Comparison of ENCODE assay signal across 8 cellular contexts in genomic region chr5:98774192-98775046, GRCh38. TPM values are rescaled to one million over a fixed set of nuclear protein-coding genes. Genes with fewer than 3 reads are reported as not detected.
DNase-seq lines count a peak whose midpoint lies in the region; FAIRE-seq and TF ChIP-seq lines count a peak whose summit lies in the region.

No MANE protein-coding gene starts in this region.

- no peak overlapping the region; the same call in 1 of the 2 replicates for H2BK15ac ChIP-seq in H9 (ENCODE audit: low read depth, low read length)

- no CpG with 5 or more reads among the region's 64 CpGs for WGBS in H9 (ENCODE audit: extremely low coverage, insufficient read length, low lambda C conversion rate)

- peak overlapping the region; percentile 39 for H3K18ac ChIP-seq in H9 (ENCODE audit: insufficient read length, low read depth, low read length)

- no peak overlapping the region for H4K8ac ChIP-seq in H9 (replicated peaks; ENCODE audit: insufficient read length, low read depth, low read length)

- no peak overlapping the region for H3K56ac ChIP-seq in H9 (ENCODE audit: insufficient read length, low read depth, low read length)

- H3K9ac ChIP-seq in H9 (ENCODE audit: extremely low read depth, insufficient read length, low read length) (peak overlapping the region; percentile 70), kidney (ENCODE audit: low read length in 2 of 2) (peak overlapping the region; percentile 75 to 81)

- no peaks in the 10 kb centered on the region for H4K20me1 ChIP-seq in H9 (ENCODE audit: control insufficient read depth, insufficient read depth, insufficient read length)

- no peak overlapping the region for H3K23ac ChIP-seq in H9 (ENCODE audit: insufficient read length, low read depth, low read length)

- H3K27ac ChIP-seq in H9 (ENCODE audit: insufficient read length, low read depth, low read length) (no peak overlapping the region), caudate nucleus (ENCODE audit: low read depth, low read length) (peak overlapping the region; percentile 80), kidney (ENCODE audit: low read depth in 2 of 2, low read length in 2 of 2) (peak overlapping the region; percentile 94 to 96)

- H3K36me3 ChIP-seq in MG63 (peaks cover 20% of the 10 kb centered on the region), kidney (ENCODE audit: control insufficient read depth in 1 of 2, insufficient read depth in 2 of 2, low read length in 2 of 2) (no peaks in the 10 kb centered on the region)

- H3K36me3 Mint-ChIP-seq in H9 (ENCODE audit: insufficient read depth in 1 of 3, low read depth in 3 of 3), result peaks cover 2 to 6% (median 5%) of the 10 kb centered on the region in 3 experiments

- intact Hi-C loops in kidney (cut with DNase I), result no loop called here

- H3K23me2 ChIP-seq in H9 (ENCODE audit: insufficient read length, low read depth, low read length, poor library complexity, severe bottlenecking), result peaks cover 21% of the 10 kb centered on the region

- no peak overlapping the region for H2AFZ ChIP-seq in H9 (ENCODE audit: low read length)

- no peaks in the 10 kb centered on the region for H3K9me3 ChIP-seq in H9 (ENCODE audit: control insufficient read depth, low read depth, low read length)
- no peaks in the 10 kb centered on the region for H3K9me3 ChIP-seq in MG63
- H3K9me3 ChIP-seq in kidney (ENCODE audit: control insufficient read depth in 1 of 2, low read length in 2 of 2), result no peaks in the 10 kb centered on the region

- H2BK5ac ChIP-seq in H9 (ENCODE audit: insufficient read length, low read length), result no peak overlapping the region

- H2BK12ac ChIP-seq in H9 (ENCODE audit: insufficient read length, low read depth, low read length), result no peak overlapping the region

- peak overlapping the region in 1 of 3 experiments; percentile 96; a peak in 4 of 7 replicates for H3K27ac Mint-ChIP-seq in H9

- H4K91ac ChIP-seq in H9 (ENCODE audit: insufficient read length, low read depth, low read length), result no peak overlapping the region

- H3K27me3 Mint-ChIP-seq in H9 (ENCODE audit: low read depth), result peaks cover 34% of the 10 kb centered on the region

- H3K4ac ChIP-seq in H9 (ENCODE audit: low read depth, low read length), result no peak overlapping the region

- H3K4me1 ChIP-seq in H9 (ENCODE audit: insufficient read depth, low read length), result peaks cover 3% of the 10 kb centered on the region; the same call in 1 of the 2 replicates
- H3K4me1 ChIP-seq in kidney (ENCODE audit: control insufficient read depth in 1 of 2, insufficient read depth in 1 of 2, low read depth in 1 of 2, low read length in 2 of 2), result peaks cover 14 to 16% of the 10 kb centered on the region in 2 donors

- no peaks in the 10 kb centered on the region; a peak in 1 of 5 replicates for H3K9me3 Mint-ChIP-seq in H9

- H3K4me1 Mint-ChIP-seq in H9, result peaks cover 44 to 46% of the 10 kb centered on the region in 2 experiments

- H2BK120ac ChIP-seq in H9 (ENCODE audit: low read depth, low read length, poor library complexity, severe bottlenecking), result no peak overlapping the region

- H3K14ac ChIP-seq in H9 (ENCODE audit: insufficient read depth, low read length), result 0 out of 2 replicates have a peak overlapping the region, but pooled peaks have one; percentile 91

- H4K5ac ChIP-seq in H9 (ENCODE audit: insufficient read length, low read depth, low read length), result no peak overlapping the region

- H3T11ph ChIP-seq in H9 (ENCODE audit: low read length), result no peak overlapping the region

- H3K4me2 ChIP-seq in H9 (ENCODE audit: insufficient read depth, insufficient read length, low read length), result peak overlapping the region; percentile 88

- H3K4me3 Mint-ChIP-seq in H9, result peak overlapping the region; percentile 79 to 95

- H3K27me3 ChIP-seq in H9 (ENCODE audit: insufficient read depth, low read length) (peaks cover 8% of the 10 kb centered on the region; the same call in 1 of the 2 replicates), MG63 (no peaks in the 10 kb centered on the region)

- H3K4me3 ChIP-seq in GM12875 (ENCODE audit: low read depth, low read length) (peak overlapping the region; percentile 91), MG63 (peak overlapping the region; percentile 77), kidney (ENCODE audit: low read length in 2 of 2) (peak overlapping the region; percentile 77 to 90)

- peaks cover 17% of the 10 kb centered on the region; the same call in 1 of the 2 replicates for H3K79me2 ChIP-seq in H9 (ENCODE audit: insufficient read depth, low read length)

- no peak for FAIRE-seq in kidney (lab: Jason Lieb, UNC)

- H2BK20ac ChIP-seq in H9 (ENCODE audit: low read depth, low read length, poor library complexity, severe bottlenecking), result no peak overlapping the region

- no peak overlapping the region for H2AK5ac ChIP-seq in H9 (ENCODE audit: insufficient read length, low read length)

- peaks cover 5% of the 10 kb centered on the region for H3K79me1 ChIP-seq in H9 (ENCODE audit: insufficient read depth, low read depth, low read length, poor library complexity, severe bottlenecking)

- peak; percentile 69 for DNase-seq in H9
- DNase-seq in MG63, result peak; percentile 80
- DNase-seq in UCSD-AML1 (lab: John Stamatoyannopoulos, UW; ENCODE audit: unreplicated experiment), result peak; percentile 45
- peak in 42 of 61 donors; percentile 16 to 81 (median 56) for DNase-seq in caudate nucleus (lab: John Stamatoyannopoulos, UW)
- DNase-seq in kidney, result peak; percentile 87
- DNase-seq in stimulated activated CD4-positive, alpha-beta T cell treated with anti-CD3 and anti-CD28 coated beads, Interleukin-12 subunit alpha, Interleukin-12 subunit beta, amount 100 ng/mL, for 24 hours (ENCODE audit: low read depth in 2 of 2), result peak; percentile 21 to 55
- DNase-seq in epidermal melanocyte (ENCODE audit: insufficient read length, low spot score), result no peak

- no peak for TF ChIP-seq CTCF in GM12875 (IDR thresholded peaks at IDR 0.05; ENCODE audit: borderline replicate concordance, insufficient read depth, low read depth, low read length)
- TF ChIP-seq CTCF in H9 (conservative IDR thresholded peaks at IDR 0.05), result no peak
- TF ChIP-seq CTCF in kidney (IDR thresholded peaks at IDR 0.05; ENCODE audit: borderline replicate concordance, extremely low read depth, insufficient read depth), result no peak

RNA-seq across cellular contexts. Expression of gene RGMB, which starts 1.0 kb away (rescaled TPM):
- total RNA-seq in H9 (2021) (17.7 and 19.3 TPM in 2 replicates), kidney (12.2 TPM)
- 4.7 and 6.8 TPM in 2 replicates for total RNA-seq in MG63 (2014; rRNA removed; shearing (Covaris generic); ENCODE audit: low replicate concordance)
- polyA plus RNA-seq in kidney (ENCODE audit: insufficient read depth, low read depth, low replicate concordance), result 4.0 TPM
